ENCODE assay signal across 14 cellular contexts in the genomic region with DNA sequence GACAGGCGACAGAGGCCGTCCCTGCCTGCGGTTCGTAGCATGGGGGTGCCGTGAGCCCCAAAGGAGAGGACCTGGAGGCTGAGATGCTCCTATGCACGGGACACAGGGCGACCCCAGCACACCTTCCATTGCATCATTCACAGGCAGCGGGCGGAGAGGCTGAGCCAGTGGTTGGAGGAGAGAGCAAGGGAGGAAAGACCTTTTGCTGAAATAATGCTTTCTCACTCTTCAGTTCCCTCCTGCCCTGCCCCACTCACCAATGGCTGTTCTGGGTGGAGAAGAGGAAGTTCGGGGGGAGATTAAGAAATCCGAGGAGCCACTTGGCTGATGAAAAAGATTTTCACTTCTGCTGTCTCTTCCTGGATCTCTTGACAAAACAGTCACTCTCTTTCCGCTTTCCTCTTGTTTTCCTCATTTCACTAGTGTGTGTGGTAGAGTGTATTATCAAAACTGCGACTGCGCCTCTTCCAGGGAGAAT. TPM values are rescaled to one million over a fixed set of nuclear protein-coding genes. Genes with fewer than 3 reads are reported as not detected.
A peak's percentile ranks its signal among the peaks of the same experiment; 100 is the strongest.
DNase-seq lines count a peak whose midpoint lies in the region; ATAC-seq, FAIRE-seq and TF ChIP-seq lines count a peak whose summit lies in the region.
"Had no signal": no experiment of that assay in that cellular context is flagged by ENCODE, and none has a peak within 500 bp of the region (broad histone marks: within the 10 kb centered on the region; RNA-seq: fewer than 3 reads in every experiment).

A gene with protein sequence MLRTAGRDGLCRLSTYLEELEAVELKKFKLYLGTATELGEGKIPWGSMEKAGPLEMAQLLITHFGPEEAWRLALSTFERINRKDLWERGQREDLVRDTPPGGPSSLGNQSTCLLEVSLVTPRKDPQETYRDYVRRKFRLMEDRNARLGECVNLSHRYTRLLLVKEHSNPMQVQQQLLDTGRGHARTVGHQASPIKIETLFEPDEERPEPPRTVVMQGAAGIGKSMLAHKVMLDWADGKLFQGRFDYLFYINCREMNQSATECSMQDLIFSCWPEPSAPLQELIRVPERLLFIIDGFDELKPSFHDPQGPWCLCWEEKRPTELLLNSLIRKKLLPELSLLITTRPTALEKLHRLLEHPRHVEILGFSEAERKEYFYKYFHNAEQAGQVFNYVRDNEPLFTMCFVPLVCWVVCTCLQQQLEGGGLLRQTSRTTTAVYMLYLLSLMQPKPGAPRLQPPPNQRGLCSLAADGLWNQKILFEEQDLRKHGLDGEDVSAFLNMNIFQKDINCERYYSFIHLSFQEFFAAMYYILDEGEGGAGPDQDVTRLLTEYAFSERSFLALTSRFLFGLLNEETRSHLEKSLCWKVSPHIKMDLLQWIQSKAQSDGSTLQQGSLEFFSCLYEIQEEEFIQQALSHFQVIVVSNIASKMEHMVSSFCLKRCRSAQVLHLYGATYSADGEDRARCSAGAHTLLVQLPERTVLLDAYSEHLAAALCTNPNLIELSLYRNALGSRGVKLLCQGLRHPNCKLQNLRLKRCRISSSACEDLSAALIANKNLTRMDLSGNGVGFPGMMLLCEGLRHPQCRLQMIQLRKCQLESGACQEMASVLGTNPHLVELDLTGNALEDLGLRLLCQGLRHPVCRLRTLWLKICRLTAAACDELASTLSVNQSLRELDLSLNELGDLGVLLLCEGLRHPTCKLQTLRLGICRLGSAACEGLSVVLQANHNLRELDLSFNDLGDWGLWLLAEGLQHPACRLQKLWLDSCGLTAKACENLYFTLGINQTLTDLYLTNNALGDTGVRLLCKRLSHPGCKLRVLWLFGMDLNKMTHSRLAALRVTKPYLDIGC (minus strand): TSS at position 181 of the 478 bp plus-strand sequence. CDS start 140 bp downstream, at position 41.

- H3K4me1 Mint-ChIP-seq in T-helper 17 cell: no peaks in the 10 kb centered on the region
- H3K4me1 Mint-ChIP-seq in stimulated activated naive B cell treated with anti-CD40 and anti-IgM and Interleukin-4, amounts not matched to agents 10 μg/mL and 1 μg/mL and 100 μg/mL, for 72 hours: peaks cover 4 to 11% of the 10 kb centered on the region in 2 donors
- peaks cover 0 to 1% (median 0%) of the 10 kb centered on the region in 4 donors for H3K4me1 Mint-ChIP-seq in CD4-positive, alpha-beta memory T cell
- no peaks in the 10 kb centered on the region for H3K4me1 Mint-ChIP-seq in stimulated activated memory B cell treated with anti-CD40 and anti-IgM and Interleukin-4, amounts not matched to agents 10 μg/mL and 1 μg/mL and 100 μg/mL, for 72 hours

- POLR2A ChIA-PET in CD4-positive, alpha-beta memory T cell (lab: Charles Lee; ENCODE audit: partially characterized antibody): no interaction called here

- no peak within 1 kb of the TSS for H3K4me3 ChIP-seq in HUES64 (ENCODE audit: low read length)
- H3K4me3 ChIP-seq in kidney (ENCODE audit: low read length in 2 of 2): no peak within 1 kb of the TSS
- no peak within 1 kb of the TSS for H3K4me3 ChIP-seq in CD4-positive, alpha-beta memory T cell (ENCODE audit: low read length in 2 of 2)
- no peak within 1 kb of the TSS for H3K4me3 ChIP-seq in thyroid gland (replicated peaks in 1 of 3)

- H3K4me1 ChIP-seq in HUES64 (ENCODE audit: insufficient read depth, low read length) (no peaks in the 10 kb centered on the region), kidney (ENCODE audit: control insufficient read depth in 1 of 2, insufficient read depth in 1 of 2, low read depth in 1 of 2, low read length in 2 of 2) (no peaks in the 10 kb centered on the region), thyroid gland (no peaks in the 10 kb centered on the region)
- no peaks in the 10 kb centered on the region for H3K4me1 ChIP-seq in CD4-positive, alpha-beta memory T cell (ENCODE audit: insufficient read depth, low read length)
- H3K4me1 ChIP-seq: esophagus muscularis mucosa had no signal

- TF ChIP-seq CTCF in kidney (IDR thresholded peaks at IDR 0.05; ENCODE audit: borderline replicate concordance, extremely low read depth, insufficient read depth) (no peak), thyroid gland (IDR thresholded peaks at IDR 0.05) (no peak)

- peaks cover 2% of the 10 kb centered on the region for H3K36me3 Mint-ChIP-seq in T-helper 17 cell (ENCODE audit: low read depth)
- no peaks in the 10 kb centered on the region for H3K36me3 Mint-ChIP-seq in stimulated activated naive B cell treated with anti-CD40 and anti-IgM and Interleukin-4, amounts not matched to agents 10 μg/mL and 1 μg/mL and 100 μg/mL, for 72 hours
- H3K36me3 Mint-ChIP-seq in CD4-positive, alpha-beta memory T cell: no peaks in the 10 kb centered on the region
- H3K36me3 Mint-ChIP-seq in stimulated activated memory B cell treated with anti-CD40 and anti-IgM and Interleukin-4, amounts not matched to agents 10 μg/mL and 1 μg/mL and 100 μg/mL, for 72 hours: no peaks in the 10 kb centered on the region
- H3K36me3 Mint-ChIP-seq: activated naive CD8-positive, alpha-beta T cell; CD8-positive, alpha-beta T cell had no signal

- DNase-seq in T-helper 17 cell: no peak
- peak; percentile 61 for DNase-seq in kidney
- DNase-seq in stimulated activated naive B cell treated with anti-CD40 and anti-IgM and Interleukin-4, amounts not matched to agents 10 μg/mL and 1 μg/mL and 100 μg/mL, for 72 hours: no peak
- no peak for DNase-seq in CD4-positive, alpha-beta memory T cell
- DNase-seq in thyroid gland: no peak
- DNase-seq: CD8-positive, alpha-beta T cell; NCI-H2081; NK-92 treated with Interleukin-12 subunit alpha and Interleukin-12 subunit beta, amount 100 ng/mL, for 24 hours had no signal

- peaks cover 26% of the 10 kb centered on the region for H3K27me3 Mint-ChIP-seq in T-helper 17 cell
- peaks cover 23 to 26% of the 10 kb centered on the region in 2 donors for H3K27me3 Mint-ChIP-seq in stimulated activated naive B cell treated with anti-CD40 and anti-IgM and Interleukin-4, amounts not matched to agents 10 μg/mL and 1 μg/mL and 100 μg/mL, for 72 hours
- peaks cover 15 to 18% of the 10 kb centered on the region in 2 donors for H3K27me3 Mint-ChIP-seq in CD4-positive, alpha-beta memory T cell
- H3K27me3 Mint-ChIP-seq in stimulated activated memory B cell treated with anti-CD40 and anti-IgM and Interleukin-4, amounts not matched to agents 10 μg/mL and 1 μg/mL and 100 μg/mL, for 72 hours: peaks cover 11% of the 10 kb centered on the region

- H3K9me3 Mint-ChIP-seq in stimulated activated naive B cell treated with anti-CD40 and anti-IgM and Interleukin-4, amounts not matched to agents 10 μg/mL and 1 μg/mL and 100 μg/mL, for 72 hours: peaks cover 0 to 1% of the 10 kb centered on the region in 2 donors
- no peaks in the 10 kb centered on the region for H3K9me3 Mint-ChIP-seq in CD4-positive, alpha-beta memory T cell
- peaks cover 5% of the 10 kb centered on the region for H3K9me3 Mint-ChIP-seq in stimulated activated memory B cell treated with anti-CD40 and anti-IgM and Interleukin-4, amounts not matched to agents 10 μg/mL and 1 μg/mL and 100 μg/mL, for 72 hours
- H3K9me3 Mint-ChIP-seq: CD8-positive, alpha-beta T cell; T-helper 1 cell treated with Interleukin-12 subunit alpha and Interleukin-12 subunit beta and Interleukin-4 antibody, amounts not matched to agents 30 μg/mL and 1 μg/mL, for 36 hours had no signal

- H3K4me3 Mint-ChIP-seq in T-helper 17 cell: no peak within 1 kb of the TSS
- H3K4me3 Mint-ChIP-seq in stimulated activated naive B cell treated with anti-CD40 and anti-IgM and Interleukin-4, amounts not matched to agents 10 μg/mL and 1 μg/mL and 100 μg/mL, for 72 hours: no peak within 1 kb of the TSS
- H3K4me3 Mint-ChIP-seq in CD4-positive, alpha-beta memory T cell: no peak within 1 kb of the TSS
- H3K4me3 Mint-ChIP-seq in stimulated activated memory B cell treated with anti-CD40 and anti-IgM and Interleukin-4, amounts not matched to agents 10 μg/mL and 1 μg/mL and 100 μg/mL, for 72 hours: no peak within 1 kb of the TSS
- H3K4me3 Mint-ChIP-seq: activated naive CD8-positive, alpha-beta T cell; CD8-positive, alpha-beta T cell; T-helper 1 cell treated with Interleukin-12 subunit alpha and Interleukin-12 subunit beta and Interleukin-4 antibody, amounts not matched to agents 30 μg/mL and 1 μg/mL, for 36 hours had no signal

- H3K36me3 ChIP-seq in HUES64 (ENCODE audit: insufficient read depth, low read length): no peaks in the 10 kb centered on the region
- no peaks in the 10 kb centered on the region for H3K36me3 ChIP-seq in kidney (ENCODE audit: control insufficient read depth in 1 of 2, insufficient read depth in 2 of 2, low read length in 2 of 2)
- H3K36me3 ChIP-seq in CD4-positive, alpha-beta memory T cell (ENCODE audit: insufficient read depth, low read length): no peaks in the 10 kb centered on the region
- H3K36me3 ChIP-seq in thyroid gland: no peaks in the 10 kb centered on the region
- H3K36me3 ChIP-seq: esophagus muscularis mucosa had no signal

- CTCF ChIA-PET in CD4-positive, alpha-beta memory T cell (lab: Charles Lee; ENCODE audit: partially characterized antibody): interaction anchor here (0.7 kb wide), 1 partner anchor 44 kb away, joined by 3 read pairs; no protein-coding TSS in a partner anchor

- peak; percentile 50 for ATAC-seq in T-helper 17 cell
- ATAC-seq in stimulated activated naive B cell treated with anti-CD40 and anti-IgM and Interleukin-4, amounts not matched to agents 10 μg/mL and 1 μg/mL and 100 μg/mL, for 72 hours (replicated peaks): peak; percentile 60 to 67
- ATAC-seq in stimulated activated memory B cell treated with anti-CD40 and anti-IgM and Interleukin-4, amounts not matched to agents 10 μg/mL and 1 μg/mL and 100 μg/mL, for 72 hours: no peak
- no peak for ATAC-seq in HG02840 (IDR thresholded peaks at IDR 0.05; ENCODE audit: low FRiP score, unreplicated experiment)
- ATAC-seq: CD8-positive, alpha-beta T cell had no signal

- WGBS in HUES64: 88% methylated on average over 11 of the region's 14 CpGs
- 53 to 64% methylated on average over 10 of the region's 14 CpGs for WGBS in thyroid gland, 2 donors

- H3K27me3 ChIP-seq in HUES64 (ENCODE audit: insufficient read depth, low read length) (no peaks in the 10 kb centered on the region), thyroid gland (no peaks in the 10 kb centered on the region)
- H3K27me3 ChIP-seq in CD4-positive, alpha-beta memory T cell (ENCODE audit: insufficient read depth, low read length): no peaks in the 10 kb centered on the region

- TF ChIP-seq POLR2A in thyroid gland (IDR thresholded peaks at IDR 0.05): no peak

- H3K9ac ChIP-seq in HUES64 (ENCODE audit: low read depth, low read length): peak within 1 kb of the TSS; percentile 47; the same call in 1 of the 2 replicates
- H3K9ac ChIP-seq in kidney (ENCODE audit: low read length in 2 of 2): no peak within 1 kb of the TSS

- H3K9me3 ChIP-seq in HUES64 (ENCODE audit: insufficient read depth, low read depth, low read length): no peaks in the 10 kb centered on the region
- H3K9me3 ChIP-seq in T-helper 17 cell (ENCODE audit: control insufficient read depth, low read length, poor library complexity, severe bottlenecking): no peaks in the 10 kb centered on the region
- H3K9me3 ChIP-seq in kidney (ENCODE audit: control insufficient read depth in 1 of 2, low read length in 2 of 2): no peaks in the 10 kb centered on the region
- H3K9me3 ChIP-seq in CD4-positive, alpha-beta memory T cell (ENCODE audit: control insufficient read depth in 1 of 2, low read length in 2 of 2): no peaks in the 10 kb centered on the region
- H3K9me3 ChIP-seq in thyroid gland: no peaks in the 10 kb centered on the region
- H3K9me3 ChIP-seq: esophagus muscularis mucosa had no signal

- FAIRE-seq in kidney (lab: Jason Lieb, UNC): no peak

- no peak within 1 kb of the TSS for H3K27ac ChIP-seq in HUES64 (ENCODE audit: low read depth, low read length)
- no peak within 1 kb of the TSS for H3K27ac ChIP-seq in kidney (ENCODE audit: low read depth in 2 of 2, low read length in 2 of 2)
- no peak within 1 kb of the TSS for H3K27ac ChIP-seq in CD4-positive, alpha-beta memory T cell (ENCODE audit: low read depth, low read length)
- H3K27ac ChIP-seq in thyroid gland: no peak within 1 kb of the TSS
- H3K27ac ChIP-seq: esophagus muscularis mucosa had no signal

- no peak within 1 kb of the TSS for H3K27ac Mint-ChIP-seq in T-helper 17 cell
- H3K27ac Mint-ChIP-seq in stimulated activated naive B cell treated with anti-CD40 and anti-IgM and Interleukin-4, amounts not matched to agents 10 μg/mL and 1 μg/mL and 100 μg/mL, for 72 hours: no peak within 1 kb of the TSS
- H3K27ac Mint-ChIP-seq in CD4-positive, alpha-beta memory T cell: peak within 1 kb of the TSS in 1 of 7 donors; percentile 21
- H3K27ac Mint-ChIP-seq in stimulated activated memory B cell treated with anti-CD40 and anti-IgM and Interleukin-4, amounts not matched to agents 10 μg/mL and 1 μg/mL and 100 μg/mL, for 72 hours: no peak within 1 kb of the TSS
- H3K27ac Mint-ChIP-seq: activated naive CD8-positive, alpha-beta T cell; CD8-positive, alpha-beta T cell; T-helper 1 cell treated with Interleukin-12 subunit alpha and Interleukin-12 subunit beta and Interleukin-4 antibody, amounts not matched to agents 30 μg/mL and 1 μg/mL, for 36 hours had no signal

- intact Hi-C loops in kidney (cut with DNase I) (no loop called here), thyroid gland (cut with DNase I) (no loop called here)
- intact Hi-C loops in CD4-positive, alpha-beta memory T cell (cut with micrococcal nuclease): no loop called here

RNA-seq across cellular contexts. Expression of the gene that starts here (rescaled TPM):
- 1.8 TPM for polyA plus RNA-seq in HUES64 (2013, experiment 1 of 2)
- 1.9 TPM for polyA plus RNA-seq in HUES64 (2013, experiment 2 of 2)
- total RNA-seq in T-helper 17 cell (under 1 TPM; 0.34 to 0.57 TPM), kidney (1.1 TPM), thyroid gland (under 1 TPM in 3 of 4 donors, not detected in 1; 0.11 to 0.59 (median 0.27) TPM)
- polyA plus RNA-seq in kidney (ENCODE audit: insufficient read depth, low read depth, low replicate concordance): not detected
- total RNA-seq in CD4-positive, alpha-beta memory T cell: not detected
- polyA plus RNA-seq in CD4-positive, alpha-beta memory T cell: not detected
- total RNA-seq: CD8-positive, alpha-beta T cell had no signal

Comparison
In these comparisons a context has a peak if more than half of its experiments do, and no peak if none do; other contexts are left out.
1. Peak in ATAC-seq in T-helper 17 cell; RNA of the gene not detected or under 1 TPM.
2. ATAC-seq: peak in stimulated activated naive B cell treated with anti-CD40 and anti-IgM and Interleukin-4, amounts not matched to agents 10 μg/mL and 1 μg/mL and 100 μg/mL, for 72 hours (2 of 2); none in stimulated activated memory B cell treated with anti-CD40 and anti-IgM and Interleukin-4, amounts not matched to agents 10 μg/mL and 1 μg/mL and 100 μg/mL, for 72 hours (single experiment) and HG02840 (single experiment).